Comparison of ENCODE assay signal across 18 cellular contexts in the genomic region with DNA sequence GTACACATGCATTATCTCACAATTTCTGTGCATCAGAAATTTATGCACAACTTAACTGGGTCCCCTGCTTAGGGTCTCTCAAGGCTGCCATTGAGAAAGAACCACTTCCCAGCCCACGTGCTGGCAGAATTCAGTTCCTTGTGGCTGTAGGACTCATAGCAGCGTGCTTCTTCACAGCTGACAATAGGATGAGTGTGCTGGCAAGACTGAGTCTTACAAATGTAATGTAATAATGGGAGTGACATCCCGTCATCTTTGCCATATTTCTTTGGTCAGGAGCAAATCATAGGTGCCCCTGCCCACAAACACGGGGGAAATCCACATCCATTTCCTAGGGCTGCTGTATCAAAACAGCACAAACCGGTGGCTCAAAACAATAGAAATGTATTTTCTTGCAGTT.
DNase-seq lines count a peak whose midpoint lies in the region; ATAC-seq, FAIRE-seq and TF ChIP-seq lines count a peak whose summit lies in the region.
"Had no signal": no experiment of that assay in that cellular context is flagged by ENCODE, and none has a peak within 500 bp of the region (broad histone marks: within the 10 kb centered on the region; RNA-seq: fewer than 3 reads in every experiment).

No MANE protein-coding gene starts in this region.

- 82% methylated on average over 5 of the region's 5 CpGs for WGBS in mammary epithelial cell (ENCODE audit: low coverage, missing lambda C conversion rate)
- no CpG with 5 or more reads among the region's 5 CpGs for WGBS in trophoblast cell (ENCODE audit: extremely low coverage, insufficient coverage, insufficient read length)

- H3K4ac ChIP-seq in trophoblast cell (ENCODE audit: low read depth, low read length), result no peak overlapping the region

- TF ChIP-seq CTCF in OCI-LY1 (IDR thresholded peaks at IDR 0.05; ENCODE audit: low read length) (no peak), mammary epithelial cell (conservative IDR thresholded peaks at IDR 0.05 in 1 of 2, IDR thresholded peaks at IDR 0.05 in 1 of 2; ENCODE audit: extremely low read depth in 1 of 2, insufficient read depth in 1 of 2, low read depth in 1 of 2, low read length in 2 of 2) (no peak)

- H3K4me1 ChIP-seq in OCI-LY1 (ENCODE audit: insufficient read depth, low read length, severe bottlenecking), result peaks cover 33% of the 10 kb centered on the region
- H3K4me1 ChIP-seq in mammary epithelial cell (ENCODE audit: insufficient read depth, low read length), result no peaks in the 10 kb centered on the region
- no peaks in the 10 kb centered on the region for H3K4me1 ChIP-seq in trophoblast cell (ENCODE audit: control insufficient read depth in 1 of 2, insufficient read depth in 2 of 2, low read length in 2 of 2)

- intact Hi-C loops in mammary epithelial cell (cut with micrococcal nuclease), result no loop called here

- H4K91ac ChIP-seq in trophoblast cell (ENCODE audit: low read depth, low read length), result no peak overlapping the region

- H4K12ac ChIP-seq in trophoblast cell (ENCODE audit: low read depth, low read length), result no peak overlapping the region

- H3K4me3 ChIP-seq in OCI-LY1 (ENCODE audit: low read depth, low read length, poor library complexity, severe bottlenecking) (no peak overlapping the region), mammary epithelial cell (replicated peaks in 1 of 3; ENCODE audit: insufficient read depth in 1 of 3, low read depth in 2 of 3, low read length in 3 of 3) (no peak overlapping the region), trophoblast cell (ENCODE audit: low read depth, low read length) (no peak overlapping the region)
- H3K4me3 ChIP-seq: right atrium auricular region had no signal

- H3K79me1 ChIP-seq in trophoblast cell (ENCODE audit: low read length), result no peaks in the 10 kb centered on the region

- H3K23ac ChIP-seq in trophoblast cell (ENCODE audit: low read length), result no peak overlapping the region

- peak overlapping the region; percentile 50; the same call in 1 of the 2 replicates for H3K4me2 ChIP-seq in OCI-LY1 (ENCODE audit: low read length)
- H3K4me2 ChIP-seq in mammary epithelial cell (ENCODE audit: insufficient read depth, low read depth, low read length), result no peak overlapping the region
- no peak overlapping the region for H3K4me2 ChIP-seq in trophoblast cell (ENCODE audit: low read length)

- H3K9me3 ChIP-seq in OCI-LY1 (ENCODE audit: low read length) (no peaks in the 10 kb centered on the region), mammary epithelial cell (replicated peaks; ENCODE audit: insufficient read depth, low read length) (no peaks in the 10 kb centered on the region), trophoblast cell (ENCODE audit: insufficient read depth, low read depth, low read length) (no peaks in the 10 kb centered on the region)
- H3K9me3 ChIP-seq: right atrium auricular region had no signal

- no peaks in the 10 kb centered on the region for H3F3A ChIP-seq in OCI-LY1 (ENCODE audit: insufficient read depth, low read length)

- no peak overlapping the region for H4K8ac ChIP-seq in trophoblast cell (ENCODE audit: low read depth, low read length)

- dilution Hi-C loops in mammary epithelial cell (cut with HindIII; ENCODE audit: low sequenced_read_pairs), result no loop called here

- no peak overlapping the region for H3K14ac ChIP-seq in trophoblast cell (ENCODE audit: low read length)

- H2BK5ac ChIP-seq in trophoblast cell (ENCODE audit: low read depth, low read length, poor library complexity), result no peak overlapping the region

- H2AFZ ChIP-seq in OCI-LY1 (ENCODE audit: low read length) (no peak overlapping the region; the same call in 1 of the 2 replicates), mammary epithelial cell (ENCODE audit: low read depth, low read length) (no peak overlapping the region), trophoblast cell (ENCODE audit: insufficient read depth, low read length, poor library complexity) (no peak overlapping the region)

- DNase-seq in ELR (ENCODE audit: low read depth) (peak; percentile 83), mammary epithelial cell (peak; percentile 35), trophoblast cell (peak; percentile 64 to 73), urothelium cell line (ENCODE audit: low spot score) (no peak), NCI-H345 treated with DMSO at 0.1 percent for 48 hours (lab: John Stamatoyannopoulos, UW; ENCODE audit: unreplicated experiment) (no peak)
- DNase-seq: activated CD4-positive, alpha-beta T cell treated with anti-CD3 and anti-CD28 coated beads for 4 hours; activated CD8-positive, alpha-beta memory T cell treated with anti-CD3 and anti-CD28 coated beads, Interleukin-2, amount 10 ng/mL, durations not matched to agents 7 days and 5 days; erythroblast; glutamatergic neuron; left colon; NCI-H1694 treated with DMSO at 0.1 percent for 48 hours; NCI-H2227 treated with DMSO at 0.1 percent for 48 hours; SW 1271 had no signal

- H3K36me3 ChIP-seq in OCI-LY1 (ENCODE audit: insufficient read depth, low read length) (no peaks in the 10 kb centered on the region), mammary epithelial cell (ENCODE audit: insufficient read depth, low read length) (peaks cover 2% of the 10 kb centered on the region), trophoblast cell (ENCODE audit: control insufficient read depth in 1 of 2, insufficient read depth in 2 of 2, low read length in 2 of 2) (peaks cover 0 to 3% of the 10 kb centered on the region in 2 experiments)

- CTCF ChIA-PET in mammary epithelial cell (lab: Charles Lee; ENCODE audit: low non-redundant PET), result no interaction called here

- FAIRE-seq in urothelium cell line (lab: Jason Lieb, UNC), result no peak
- FAIRE-seq: TTC549 had no signal

- in situ Hi-C loops in mammary epithelial cell (cut with MboI; ENCODE audit: low sequenced_read_pairs in 2 of 2), result no loop called here

- H2AK5ac ChIP-seq in trophoblast cell (ENCODE audit: low read length), result no peak overlapping the region

- no peaks in the 10 kb centered on the region for H3K9me2 ChIP-seq in OCI-LY1 (ENCODE audit: low read depth, low read length)

- ATAC-seq in HG03460 (IDR thresholded peaks at IDR 0.05; ENCODE audit: unreplicated experiment), result no peak
- ATAC-seq: activated CD8-positive, alpha-beta memory T cell treated with anti-CD3 and anti-CD28 coated beads, Interleukin-2, amount 10 ng/mL, durations not matched to agents 7 days and 5 days; left colon had no signal

- no TSS peak for BruUV-seq in mammary epithelial cell (replicated peaks; lab: Mats Ljungman, UMichigan)

- no peak overlapping the region for H2BK12ac ChIP-seq in trophoblast cell (ENCODE audit: low read length)

- no peak overlapping the region for H3K9ac ChIP-seq in OCI-LY1 (ENCODE audit: low read length)
- no peak overlapping the region for H3K9ac ChIP-seq in mammary epithelial cell (ENCODE audit: insufficient read depth, low read length)
- no peak overlapping the region for H3K9ac ChIP-seq in trophoblast cell (ENCODE audit: low read length)

- no peaks in the 10 kb centered on the region for H4K20me1 ChIP-seq in OCI-LY1 (ENCODE audit: insufficient read depth, low read length)
- no peaks in the 10 kb centered on the region for H4K20me1 ChIP-seq in mammary epithelial cell (ENCODE audit: insufficient read depth, low read length)

- no peaks in the 10 kb centered on the region for H3K79me2 ChIP-seq in OCI-LY1 (ENCODE audit: insufficient read depth, low read length)
- H3K79me2 ChIP-seq in mammary epithelial cell (ENCODE audit: insufficient read depth, low read length), result no peaks in the 10 kb centered on the region
- H3K79me2 ChIP-seq in trophoblast cell (ENCODE audit: control insufficient read depth, insufficient read depth, low read length, poor library complexity), result no peaks in the 10 kb centered on the region

- no peaks in the 10 kb centered on the region for H3K27me3 ChIP-seq in OCI-LY1 (ENCODE audit: insufficient read depth, low read length)
- no peaks in the 10 kb centered on the region for H3K27me3 ChIP-seq in mammary epithelial cell (ENCODE audit: insufficient read depth, low read length)
- no peaks in the 10 kb centered on the region for H3K27me3 ChIP-seq in trophoblast cell (ENCODE audit: insufficient read depth, low read length)
- H3K27me3 ChIP-seq: right atrium auricular region had no signal

- H3K27ac ChIP-seq in OCI-LY1 (ENCODE audit: low read depth, low read length, poor library complexity, severe bottlenecking) (no peak overlapping the region), mammary epithelial cell (ENCODE audit: insufficient read depth, low read depth, low read length) (no peak overlapping the region), trophoblast cell (ENCODE audit: low read depth, low read length) (no peak overlapping the region)
- H3K27ac ChIP-seq: right atrium auricular region, RWPE1 had no signal

- no peak overlapping the region for H3K18ac ChIP-seq in trophoblast cell (ENCODE audit: low read length)

- H2BK120ac ChIP-seq in trophoblast cell (ENCODE audit: insufficient read depth, low read length, poor library complexity), result no peak overlapping the region

Comparison
In these comparisons a context has a peak if more than half of its experiments do, and no peak if none do; other contexts are left out.
1. DNase-seq: peak in ELR (single experiment), mammary epithelial cell (single experiment) and trophoblast cell (2 of 2); none in urothelium cell line (single experiment) and NCI-H345 treated with DMSO at 0.1 percent for 48 hours (single experiment).